ENCODE assay signal across 9 cellular contexts in genomic region chr5:144325532-144325931, GRCh38.
"Had no signal": no experiment of that assay in that cellular context is flagged by ENCODE, and none has a peak within 500 bp of the region (broad histone marks: within the 10 kb centered on the region; RNA-seq: fewer than 3 reads in every experiment).

No MANE protein-coding gene starts in this region.

- H3K9me3 ChIP-seq: HAP-1 had no signal

- H3K36me3 ChIP-seq: HAP-1 had no signal

- ATAC-seq: HCT116, HepG2 had no signal

- H2AFZ ChIP-seq: GM23248 had no signal

- H3K27me3 Mint-ChIP-seq: IgD-negative memory B cell had no signal

- DNase-seq: GM23248, GOT3, H7, HFFc6 had no signal

- H3K9me3 Mint-ChIP-seq: HFFc6 had no signal

- H3K36me3 Mint-ChIP-seq: IgD-negative memory B cell had no signal

- H3K4me3 Mint-ChIP-seq: HFFc6, IgD-negative memory B cell had no signal

- H3K4me3 ChIP-seq: GM23248, HAP-1 had no signal

- H3K4me1 Mint-ChIP-seq: IgD-negative memory B cell had no signal

- H3K9ac ChIP-seq: GM23248 had no signal

- H3K27ac ChIP-seq: GM23248, HL-60 had no signal

- H3K4me1 ChIP-seq: HAP-1 had no signal

- H3K27ac Mint-ChIP-seq: HFFc6, IgD-negative memory B cell had no signal
